In genomic region chr9:107650321-107650720, GRCh38 we compare ENCODE assay signal across 17 cellular contexts.
A peak's percentile ranks its signal among the peaks of the same experiment; 100 is the strongest.
DNase-seq lines count a peak whose midpoint lies in the region; ATAC-seq and TF ChIP-seq lines count a peak whose summit lies in the region.
"Had no signal": no experiment of that assay in that cellular context is flagged by ENCODE, and none has a peak within 500 bp of the region (broad histone marks: within the 10 kb centered on the region; RNA-seq: fewer than 3 reads in every experiment).

No MANE protein-coding gene starts in this region.

- H3K36me3 ChIP-seq in suprapubic skin (no peaks in the 10 kb centered on the region), tibial artery (no peaks in the 10 kb centered on the region)
- H3K36me3 ChIP-seq: BE2C, gastrocnemius medialis, tibial nerve had no signal

- no peaks in the 10 kb centered on the region for H3K9me3 ChIP-seq in suprapubic skin
- no peaks in the 10 kb centered on the region for H3K9me3 ChIP-seq in tibial artery
- H3K9me3 ChIP-seq: BE2C, gastrocnemius medialis, tibial nerve had no signal

- no peak for ATAC-seq in HG03175 (IDR thresholded peaks at IDR 0.05; ENCODE audit: unreplicated experiment)
- ATAC-seq: activated T-helper 17 cell treated with anti-CD3 and anti-CD28 coated beads, Interleukin-2, amount 50 U/mL, for 72 hours; stimulated activated naive B cell treated with anti-CD40 and anti-IgM and Interleukin-4, amounts not matched to agents 10 μg/mL and 1 μg/mL and 100 μg/mL, for 72 hours had no signal

- no peak for TF ChIP-seq CTCF in fibroblast of the aortic adventitia (IDR thresholded peaks at IDR 0.05; ENCODE audit: insufficient read depth, low read length)
- no peak for TF ChIP-seq CTCF in suprapubic skin (IDR thresholded peaks at IDR 0.05)
- TF ChIP-seq CTCF in tibial artery (IDR thresholded peaks at IDR 0.05) = no peak

- H3K4me1 ChIP-seq in suprapubic skin (peaks cover 3% of the 10 kb centered on the region), tibial artery (peaks cover 0 to 8% (median 0%) of the 10 kb centered on the region in 4 donors)
- H3K4me1 ChIP-seq: BE2C had no signal

- H3K27me3 ChIP-seq in suprapubic skin (no peaks in the 10 kb centered on the region), tibial artery (no peaks in the 10 kb centered on the region)
- H3K27me3 ChIP-seq: BE2C, gastrocnemius medialis, tibial nerve had no signal

- TF ChIP-seq POLR2A in suprapubic skin (IDR thresholded peaks at IDR 0.05) = no peak

- no peak overlapping the region for H3K27ac ChIP-seq in suprapubic skin
- no peak overlapping the region for H3K27ac ChIP-seq in tibial artery
- H3K27ac ChIP-seq: gastrocnemius medialis, tibial nerve had no signal

- H3K4me3 ChIP-seq in fibroblast of the aortic adventitia (ENCODE audit: low read depth, low read length) (no peak overlapping the region), suprapubic skin (no peak overlapping the region), tibial artery (no peak overlapping the region)
- H3K4me3 ChIP-seq: gastrocnemius medialis, tibial nerve had no signal

- no peak for TF ChIP-seq EP300 in suprapubic skin (IDR thresholded peaks at IDR 0.05)

- WGBS in suprapubic skin = 98% methylated on average over 4 of the region's 4 CpGs

- peak; percentile 48 for DNase-seq in GM03348 (ENCODE audit: low spot score)
- DNase-seq in amniotic stem cell (lab: John Stamatoyannopoulos, UW) = peak; percentile 70
- DNase-seq in fibroblast of the aortic adventitia (ENCODE audit: low read depth) = peak; percentile 54
- DNase-seq in suprapubic skin (ENCODE audit: low spot score in 2 of 2) = peak; percentile 18 to 29
- DNase-seq in tibial artery = no peak
- DNase-seq in HPDE6-E6E7 (ENCODE audit: extremely low spot score) = no peak
- DNase-seq: activated naive CD8-positive, alpha-beta T cell treated with anti-CD3 and anti-CD28 coated beads, Interleukin-2, amount 10 ng/mL, durations not matched to agents 7 days and 5 days; BE2C; COR-L47; gastrocnemius medialis; naive B cell; NCI-H1417; NCI-H526; stimulated activated naive B cell treated with anti-CD40 and anti-IgM and Interleukin-4, amounts not matched to agents 10 μg/mL and 1 μg/mL and 100 μg/mL, for 72 hours had no signal

- intact Hi-C loops in tibial artery (cut with DNase I; ENCODE audit: low total_unique reads) = no loop called here

Comparison
In these comparisons a context has a peak if more than half of its experiments do, and no peak if none do; other contexts are left out.
1. DNase-seq: peak in GM03348 (single experiment), amniotic stem cell (single experiment), fibroblast of the aortic adventitia (single experiment) and suprapubic skin (2 of 2); none in tibial artery (0 of 2) and HPDE6-E6E7 (single experiment).